ENCODE assay signal across 8 cellular contexts in genomic region chr6:28648878-28649375, GRCh38.
DNase-seq lines count a peak whose midpoint lies in the region; ATAC-seq and TF ChIP-seq lines count a peak whose summit lies in the region.

No MANE protein-coding gene starts in this region.

- no peaks in the 10 kb centered on the region for H3K9me3 ChIP-seq in SJCRH30 (replicated peaks)

- ATAC-seq in stimulated activated naive CD8-positive, alpha-beta T cell treated with anti-CD3 and anti-CD28 coated beads, Interleukin-15, amount 100 ng/mL, for 72 hours = no peak
- no peak for ATAC-seq in GM18870 (IDR thresholded peaks at IDR 0.05; ENCODE audit: unreplicated experiment)

- peak overlapping the region; percentile 98 for H3K27ac ChIP-seq in SJCRH30

- H3K4me3 Mint-ChIP-seq in stimulated activated naive CD8-positive, alpha-beta T cell treated with anti-CD3 and anti-CD28 coated beads, Interleukin-15, amount 100 ng/mL, for 72 hours = peak overlapping the region; percentile 82 to 92

- DNase-seq in SIG-M5 treated with dmso at 0.1 percent for 504 hours (lab: John Stamatoyannopoulos, UW; ENCODE audit: unreplicated experiment) (peak; percentile 49), SIG-M5 (lab: John Stamatoyannopoulos, UW) (no peak), SJCRH30 (peak in 1 of 2 experiments; percentile 22), foreskin fibroblast (peak in 1 of 2 donors; percentile 33)
- DNase-seq in stimulated activated naive CD8-positive, alpha-beta T cell treated with anti-CD3 and anti-CD28 coated beads, Interleukin-15, amount 100 ng/mL, for 72 hours = no peak
- DNase-seq in stimulated activated CD4-positive, alpha-beta T cell treated with anti-CD3 and anti-CD28 coated beads, Interleukin-2, amount 100 ng/mL, for 48 hours = no peak
- DNase-seq in activated CD4-positive, alpha-beta T cell treated with anti-CD3 and anti-CD28 coated beads for 1 hour = no peak

- H3K27me3 Mint-ChIP-seq in stimulated activated naive CD8-positive, alpha-beta T cell treated with anti-CD3 and anti-CD28 coated beads, Interleukin-15, amount 100 ng/mL, for 72 hours = peaks cover 35% of the 10 kb centered on the region

- H3K4me1 Mint-ChIP-seq in stimulated activated naive CD8-positive, alpha-beta T cell treated with anti-CD3 and anti-CD28 coated beads, Interleukin-15, amount 100 ng/mL, for 72 hours = peaks cover 10% of the 10 kb centered on the region

- H3K36me3 ChIP-seq in SJCRH30 = no peaks in the 10 kb centered on the region

- no peak for TF ChIP-seq CTCF in foreskin fibroblast (IDR thresholded peaks at IDR 0.05; ENCODE audit: low read depth, low read length)

- no peaks in the 10 kb centered on the region for H3K4me1 ChIP-seq in SJCRH30

- peak overlapping the region; percentile 74 for H3K4me3 ChIP-seq in SJCRH30
- peak overlapping the region; percentile 53 to 69 for H3K4me3 ChIP-seq in foreskin fibroblast (ENCODE audit: low read depth in 1 of 2, low read length in 2 of 2)

- no peaks in the 10 kb centered on the region for H3K9me3 Mint-ChIP-seq in stimulated activated naive CD8-positive, alpha-beta T cell treated with anti-CD3 and anti-CD28 coated beads, Interleukin-15, amount 100 ng/mL, for 72 hours

- H3K27me3 ChIP-seq in SJCRH30 = no peaks in the 10 kb centered on the region

- no peak overlapping the region for H3K27ac Mint-ChIP-seq in stimulated activated naive CD8-positive, alpha-beta T cell treated with anti-CD3 and anti-CD28 coated beads, Interleukin-15, amount 100 ng/mL, for 72 hours
